16 cellular contexts compared by ENCODE assay signal in genomic region chr1:21244154-21244553, GRCh38. TPM values are rescaled to one million over a fixed set of nuclear protein-coding genes. Genes with fewer than 3 reads are reported as not detected.
A peak's percentile ranks its signal among the peaks of the same experiment; 100 is the strongest.
DNase-seq lines count a peak whose midpoint lies in the region; ATAC-seq and TF ChIP-seq lines count a peak whose summit lies in the region.
"Had no signal": no experiment of that assay in that cellular context is flagged by ENCODE, and none has a peak within 500 bp of the region (broad histone marks: within the 10 kb centered on the region; RNA-seq: fewer than 3 reads in every experiment).

No MANE protein-coding gene starts in this region.

- H3K9me3 Mint-ChIP-seq in activated T-cell treated with anti-CD3 and anti-CD28 coated beads, Interleukin-2, amount 50 U/mL, for 24 hours: no peaks in the 10 kb centered on the region
- no peaks in the 10 kb centered on the region for H3K9me3 Mint-ChIP-seq in activated T-cell treated with anti-CD3 and anti-CD28 coated beads, Interleukin-2, amount 50 U/mL, for 4 hours
- H3K9me3 Mint-ChIP-seq in stimulated activated naive B cell treated with anti-CD40 and anti-IgM and Interleukin-4, amounts not matched to agents 10 μg/mL and 1 μg/mL and 100 μg/mL, for 72 hours: no peaks in the 10 kb centered on the region

- WGBS in body of pancreas, 2 donors: 41% methylated on average over 9 of the region's 10 CpGs; no CpG with 5 or more reads in 1 of the 2 donors

- H3K36me3 ChIP-seq in PC-3 (ENCODE audit: low read depth, low read length) (peaks cover 19% of the 10 kb centered on the region), body of pancreas (replicated peaks in 1 of 2; ENCODE audit: insufficient read depth in 1 of 2, low read depth in 2 of 2) (no peaks in the 10 kb centered on the region)

- H3K4me1 Mint-ChIP-seq in activated T-cell treated with anti-CD3 and anti-CD28 coated beads, Interleukin-2, amount 50 U/mL, for 24 hours (ENCODE audit: low read depth): peaks cover 3% of the 10 kb centered on the region
- H3K4me1 Mint-ChIP-seq in activated T-cell treated with anti-CD3 and anti-CD28 coated beads, Interleukin-2, amount 50 U/mL, for 4 hours (ENCODE audit: low read depth): no peaks in the 10 kb centered on the region
- peaks cover 0 to 2% of the 10 kb centered on the region in 2 donors for H3K4me1 Mint-ChIP-seq in stimulated activated naive B cell treated with anti-CD40 and anti-IgM and Interleukin-4, amounts not matched to agents 10 μg/mL and 1 μg/mL and 100 μg/mL, for 72 hours

- H3K4me3 ChIP-seq in PC-3 (ENCODE audit: low read length) (no peak overlapping the region), body of pancreas (no peak overlapping the region)
- H3K4me3 ChIP-seq: HAP-1 had no signal

- no peaks in the 10 kb centered on the region for H3K27me3 ChIP-seq in PC-3 (ENCODE audit: low read length)
- H3K27me3 ChIP-seq in body of pancreas: no peaks in the 10 kb centered on the region

- H3K27ac ChIP-seq in PC-3 (ENCODE audit: low read length) (peak overlapping the region; percentile 99), body of pancreas (peak overlapping the region; percentile 62 to 96 (median 76))
- H3K27ac ChIP-seq: 22Rv1 had no signal

- no peaks in the 10 kb centered on the region for H3K27me3 Mint-ChIP-seq in activated T-cell treated with anti-CD3 and anti-CD28 coated beads, Interleukin-2, amount 50 U/mL, for 24 hours
- no peaks in the 10 kb centered on the region for H3K27me3 Mint-ChIP-seq in activated T-cell treated with anti-CD3 and anti-CD28 coated beads, Interleukin-2, amount 50 U/mL, for 4 hours (ENCODE audit: low read depth)
- H3K27me3 Mint-ChIP-seq in stimulated activated naive B cell treated with anti-CD40 and anti-IgM and Interleukin-4, amounts not matched to agents 10 μg/mL and 1 μg/mL and 100 μg/mL, for 72 hours: no peaks in the 10 kb centered on the region

- H3K27ac Mint-ChIP-seq in activated T-cell treated with anti-CD3 and anti-CD28 coated beads, Interleukin-2, amount 50 U/mL, for 24 hours: peak overlapping the region; percentile 44
- H3K27ac Mint-ChIP-seq in stimulated activated naive B cell treated with anti-CD40 and anti-IgM and Interleukin-4, amounts not matched to agents 10 μg/mL and 1 μg/mL and 100 μg/mL, for 72 hours: peak overlapping the region; percentile 83

- H3K4me3 Mint-ChIP-seq in activated T-cell treated with anti-CD3 and anti-CD28 coated beads, Interleukin-2, amount 50 U/mL, for 24 hours: no peak overlapping the region
- H3K4me3 Mint-ChIP-seq in activated T-cell treated with anti-CD3 and anti-CD28 coated beads, Interleukin-2, amount 50 U/mL, for 4 hours: no peak overlapping the region
- H3K4me3 Mint-ChIP-seq in stimulated activated naive B cell treated with anti-CD40 and anti-IgM and Interleukin-4, amounts not matched to agents 10 μg/mL and 1 μg/mL and 100 μg/mL, for 72 hours: no peak overlapping the region

- H2AFZ ChIP-seq in PC-3 (ENCODE audit: low read length): no peak overlapping the region

- no peak for ATAC-seq in activated T-cell treated with anti-CD3 and anti-CD28 coated beads, Interleukin-2, amount 50 U/mL, for 4 hours
- ATAC-seq in PC-3 (peak; percentile 64), body of pancreas (no peak), GM18498 (IDR thresholded peaks at IDR 0.05; ENCODE audit: unreplicated experiment) (no peak), HG02973 (IDR thresholded peaks at IDR 0.05; ENCODE audit: unreplicated experiment) (no peak)
- ATAC-seq in stimulated activated naive B cell treated with anti-CD40 and anti-IgM and Interleukin-4, amounts not matched to agents 10 μg/mL and 1 μg/mL and 100 μg/mL, for 72 hours (replicated peaks): no peak
- ATAC-seq: HepG2 had no signal

- H3K9ac ChIP-seq in PC-3 (ENCODE audit: low read length): peak overlapping the region; percentile 79

- BruUV-seq in PC-3 (replicated peaks; lab: Mats Ljungman, UMichigan): no TSS peak

- H3K9me2 ChIP-seq in PC-3 (replicated peaks; ENCODE audit: low read length): no peaks in the 10 kb centered on the region

- no peaks in the 10 kb centered on the region for H4K20me1 ChIP-seq in PC-3 (ENCODE audit: low read length)

- TF ChIP-seq CTCF in PC-3 (conservative IDR thresholded peaks at IDR 0.05; ENCODE audit: low read depth, low read length): no peak
- peak in 2 of 7 experiments; percentile 8 to 20 for TF ChIP-seq CTCF in body of pancreas (IDR thresholded peaks at IDR 0.05)

- DNase-seq in activated T-cell treated with anti-CD3 and anti-CD28 coated beads, Interleukin-2, amount 50 U/mL, for 24 hours: no peak
- DNase-seq in activated T-cell treated with anti-CD3 and anti-CD28 coated beads, Interleukin-2, amount 50 U/mL, for 4 hours: no peak
- peak; percentile 90 for DNase-seq in PC-3
- peak in 3 of 4 donors; percentile 60 to 67 (median 62) for DNase-seq in body of pancreas
- no peak for DNase-seq in stimulated activated naive B cell treated with anti-CD40 and anti-IgM and Interleukin-4, amounts not matched to agents 10 μg/mL and 1 μg/mL and 100 μg/mL, for 72 hours
- no peak for DNase-seq in stimulated activated CD4-positive, alpha-beta T cell treated with anti-CD3 and anti-CD28 coated beads, Interleukin-2, amount 100 ng/mL, for 48 hours
- DNase-seq: Calu3, DMS 273 treated with DMSO at 0.1 percent for 48 hours, DMS79 treated with DMSO at 0.1 percent for 48 hours, EL, GDM1 had no signal

- peaks cover 94% of the 10 kb centered on the region for H3K36me3 Mint-ChIP-seq in activated T-cell treated with anti-CD3 and anti-CD28 coated beads, Interleukin-2, amount 50 U/mL, for 24 hours (ENCODE audit: low read depth)
- peaks cover 36% of the 10 kb centered on the region for H3K36me3 Mint-ChIP-seq in activated T-cell treated with anti-CD3 and anti-CD28 coated beads, Interleukin-2, amount 50 U/mL, for 4 hours (ENCODE audit: insufficient read depth)
- peaks cover 44 to 61% of the 10 kb centered on the region in 2 donors for H3K36me3 Mint-ChIP-seq in stimulated activated naive B cell treated with anti-CD40 and anti-IgM and Interleukin-4, amounts not matched to agents 10 μg/mL and 1 μg/mL and 100 μg/mL, for 72 hours

- no peak for TF ChIP-seq POLR2A in body of pancreas (IDR thresholded peaks at IDR 0.05)

- H3K79me2 ChIP-seq in PC-3 (ENCODE audit: low read length): no peaks in the 10 kb centered on the region

- H3K4me1 ChIP-seq in PC-3 (ENCODE audit: insufficient read depth, low read length): peaks cover 61% of the 10 kb centered on the region
- peaks cover 94% of the 10 kb centered on the region for H3K4me1 ChIP-seq in body of pancreas
- H3K4me1 ChIP-seq: HAP-1 had no signal

- peaks cover 5% of the 10 kb centered on the region for H3F3A ChIP-seq in PC-3 (ENCODE audit: low read length, unreplicated experiment)

- POLR2A ChIA-PET in PC-3 (lab: Charles Lee; ENCODE audit: unreplicated experiment): interaction anchor here (0.6 kb wide), 1 partner anchor 35 kb away, joined by 3 read pairs; no protein-coding TSS in a partner anchor

- intact Hi-C loops in PC-3 (cut with micrococcal nuclease): no loop called here
- intact Hi-C loops in body of pancreas (cut with DNase I): no loop called here

- H3K4me2 ChIP-seq in PC-3 (ENCODE audit: low read length): peak overlapping the region; percentile 18

- CTCF ChIA-PET in PC-3 (lab: Charles Lee): interaction anchor here (0.6 kb wide), 1 partner anchor 43 kb away, joined by 3 read pairs; no protein-coding TSS in a partner anchor

- H3K9me3 ChIP-seq in PC-3 (ENCODE audit: low read length) (no peaks in the 10 kb centered on the region), body of pancreas (no peaks in the 10 kb centered on the region)
- H3K9me3 ChIP-seq: HAP-1 had no signal

RNA-seq across cellular contexts. Expression of gene ECE1, which starts 46.1 kb away (rescaled TPM):
- 100 to 1,000 TPM; 121 to 168 (median 149) TPM for total RNA-seq in activated T-cell treated with anti-CD3 and anti-CD28 coated beads, Interleukin-2, amount 50 U/mL, for 4 hours
- total RNA-seq in PC-3 (2014; rRNA removed) (86.8 and 110 TPM in 2 replicates), body of pancreas (10 to 100 TPM; 79.1 to 83.3 TPM)

Comparison
In these comparisons a context has a peak if more than half of its experiments do, and no peak if none do; other contexts are left out.
1. DNase-seq: peak in PC-3 (single experiment) and body of pancreas (3 of 4); none in activated T-cell treated with anti-CD3 and anti-CD28 coated beads, Interleukin-2, amount 50 U/mL, for 24 hours (single experiment), activated T-cell treated with anti-CD3 and anti-CD28 coated beads, Interleukin-2, amount 50 U/mL, for 4 hours (single experiment), stimulated activated naive B cell treated with anti-CD40 and anti-IgM and Interleukin-4, amounts not matched to agents 10 μg/mL and 1 μg/mL and 100 μg/mL, for 72 hours (single experiment) and stimulated activated CD4-positive, alpha-beta T cell treated with anti-CD3 and anti-CD28 coated beads, Interleukin-2, amount 100 ng/mL, for 48 hours (0 of 2).